In the genomic region with DNA sequence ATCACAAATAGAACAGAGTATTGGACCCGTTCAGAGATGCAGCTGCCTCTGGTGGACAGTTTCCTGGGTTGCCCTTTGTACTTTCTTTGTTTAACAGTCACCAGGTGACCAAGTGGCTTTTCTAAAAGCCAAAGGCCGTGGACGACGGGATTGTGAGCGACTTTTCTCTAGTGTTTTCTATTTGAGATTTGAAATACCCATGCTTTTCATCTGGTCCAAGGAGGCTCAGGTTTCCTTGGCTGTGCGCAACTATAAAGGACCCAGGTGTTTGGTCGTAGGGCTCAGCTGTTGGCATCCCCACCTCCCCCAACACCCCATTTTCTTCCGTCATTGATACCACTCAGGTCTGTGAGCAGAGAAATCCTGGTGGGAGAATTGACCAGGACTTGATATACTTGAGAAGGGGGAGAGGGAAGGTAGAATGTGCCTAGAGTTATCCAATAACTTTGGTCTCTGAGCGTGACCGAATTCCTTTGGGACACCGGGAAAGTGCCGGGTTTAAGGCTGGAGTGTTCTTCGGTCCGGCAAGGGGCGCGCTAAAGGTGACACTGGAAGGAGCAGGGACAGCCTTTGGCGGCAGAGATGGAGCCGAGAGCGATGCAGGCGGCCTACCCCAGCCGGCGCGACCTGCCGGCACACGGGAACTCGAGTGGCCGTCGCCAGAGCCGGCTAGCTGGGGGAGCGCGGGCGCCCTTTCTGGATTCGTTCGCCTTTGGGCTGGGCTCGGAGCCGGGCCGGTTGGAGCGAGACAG, we compare ENCODE assay signal across 8 cellular contexts.
DNase-seq lines count a peak whose midpoint lies in the region; ATAC-seq and TF ChIP-seq lines count a peak whose summit lies in the region.

No MANE protein-coding gene starts in this region.

- peak overlapping the region; percentile 79 for H3K9ac ChIP-seq in neural cell (ENCODE audit: low read length)

- H3K27ac ChIP-seq in effector memory CD4-positive, alpha-beta T cell (ENCODE audit: insufficient read depth, low read length, poor library complexity, severe bottlenecking): peak overlapping the region; percentile 51
- H3K27ac ChIP-seq in neural cell (ENCODE audit: low read length): peak overlapping the region; percentile 79

- H3K9me2 ChIP-seq in neural cell (ENCODE audit: insufficient read depth, low read length): no peaks in the 10 kb centered on the region

- peaks cover 17% of the 10 kb centered on the region for H3K4me1 ChIP-seq in effector memory CD4-positive, alpha-beta T cell (ENCODE audit: control insufficient read depth, insufficient read depth, low read length, poor library complexity, severe bottlenecking)

- peaks cover 49% of the 10 kb centered on the region for H3K4me1 Mint-ChIP-seq in T-helper 1 cell treated with Interleukin-12 subunit alpha and Interleukin-12 subunit beta and Interleukin-4 antibody, amounts not matched to agents 30 μg/mL and 1 μg/mL, for 36 hours (ENCODE audit: low read depth)

- no peaks in the 10 kb centered on the region for H3K36me3 ChIP-seq in effector memory CD4-positive, alpha-beta T cell (ENCODE audit: control insufficient read depth, insufficient read depth, low read length)
- H3K36me3 ChIP-seq in neural cell (ENCODE audit: insufficient read depth, low read length): no peaks in the 10 kb centered on the region

- H3K27me3 Mint-ChIP-seq in T-helper 1 cell treated with Interleukin-12 subunit alpha and Interleukin-12 subunit beta and Interleukin-4 antibody, amounts not matched to agents 30 μg/mL and 1 μg/mL, for 36 hours (ENCODE audit: low read depth): no peaks in the 10 kb centered on the region

- peaks cover 19% of the 10 kb centered on the region for H4K20me1 ChIP-seq in neural cell (ENCODE audit: insufficient read depth)

- H2AFZ ChIP-seq in neural cell (ENCODE audit: low read depth, low read length): peak overlapping the region; percentile 2

- TF ChIP-seq CTCF in neural cell (IDR thresholded peaks at IDR 0.05; ENCODE audit: poor library complexity, severe bottlenecking): no peak

- no peak for DNase-seq in T-helper 1 cell
- DNase-seq in NCI-H748 (lab: John Stamatoyannopoulos, UW; ENCODE audit: unreplicated experiment): peak; percentile 91
- no peak for DNase-seq in effector memory CD4-positive, alpha-beta T cell
- DNase-seq in activated CD4-positive, CD25-positive, alpha-beta regulatory T cell treated with anti-CD3 and anti-CD28 coated beads, Interleukin-2, amount 50 U/mL, for 72 hours: no peak
- DNase-seq in T1000 (lab: John Stamatoyannopoulos, UW): no peak

- peak overlapping the region; percentile 79 for H3K4me2 ChIP-seq in neural cell (ENCODE audit: low read length)

- H3K4me3 ChIP-seq in effector memory CD4-positive, alpha-beta T cell (ENCODE audit: insufficient read depth, low read depth, low read length, poor library complexity, severe bottlenecking): peak overlapping the region; percentile 84
- H3K4me3 ChIP-seq in neural cell (ENCODE audit: low read length): peak overlapping the region; percentile 89

- H3K27me3 ChIP-seq in effector memory CD4-positive, alpha-beta T cell (replicated peaks; ENCODE audit: control insufficient read depth, insufficient read depth, low read length, poor library complexity, severe bottlenecking): no peaks in the 10 kb centered on the region
- H3K27me3 ChIP-seq in neural cell (ENCODE audit: insufficient read depth, low read depth, low read length): no peaks in the 10 kb centered on the region

- H3K4me3 Mint-ChIP-seq in T-helper 1 cell treated with Interleukin-12 subunit alpha and Interleukin-12 subunit beta and Interleukin-4 antibody, amounts not matched to agents 30 μg/mL and 1 μg/mL, for 36 hours: peak overlapping the region; percentile 88

- no peaks in the 10 kb centered on the region for H3K9me3 ChIP-seq in effector memory CD4-positive, alpha-beta T cell (ENCODE audit: control insufficient read depth, low read length)
- no peaks in the 10 kb centered on the region for H3K9me3 ChIP-seq in neural cell (ENCODE audit: low read length)

- no peak for ATAC-seq in HG02884 (IDR thresholded peaks at IDR 0.05; ENCODE audit: unreplicated experiment)

- no peaks in the 10 kb centered on the region for H3K9me3 Mint-ChIP-seq in T-helper 1 cell treated with Interleukin-12 subunit alpha and Interleukin-12 subunit beta and Interleukin-4 antibody, amounts not matched to agents 30 μg/mL and 1 μg/mL, for 36 hours

- TF ChIP-seq EP300 in neural cell (conservative IDR thresholded peaks at IDR 0.05; ENCODE audit: poor library complexity, severe bottlenecking): no peak

- H3K27ac Mint-ChIP-seq in T-helper 1 cell treated with Interleukin-12 subunit alpha and Interleukin-12 subunit beta and Interleukin-4 antibody, amounts not matched to agents 30 μg/mL and 1 μg/mL, for 36 hours: peak overlapping the region; percentile 68

- H3K79me2 ChIP-seq in neural cell (replicated peaks; ENCODE audit: insufficient read depth, low read length): peaks cover 39% of the 10 kb centered on the region

- H3F3A ChIP-seq in neural cell (ENCODE audit: insufficient read depth, low read length, poor library complexity, severe bottlenecking): peaks cover 8% of the 10 kb centered on the region

- TF ChIP-seq RAD21 in neural cell (conservative IDR thresholded peaks at IDR 0.05): no peak

- H3K36me3 Mint-ChIP-seq in T-helper 1 cell treated with Interleukin-12 subunit alpha and Interleukin-12 subunit beta and Interleukin-4 antibody, amounts not matched to agents 30 μg/mL and 1 μg/mL, for 36 hours (ENCODE audit: low read depth): peaks cover 11% of the 10 kb centered on the region

TF ChIP-seq in neural cell, 6 proteins besides CTCF, POLR2A, EP300 and RAD21:
- peak; percentile 46 for TF ChIP-seq POLR2AphosphoS5 (IDR thresholded peaks at IDR 0.05)
- no peak for TF ChIP-seq TAF1 (IDR thresholded peaks at IDR 0.05; ENCODE audit: low read depth)
- peak; percentile 17 for TF ChIP-seq MXI1 (conservative IDR thresholded peaks at IDR 0.05; ENCODE audit: poor library complexity, severe bottlenecking)
- TF ChIP-seq, protein P1, sequence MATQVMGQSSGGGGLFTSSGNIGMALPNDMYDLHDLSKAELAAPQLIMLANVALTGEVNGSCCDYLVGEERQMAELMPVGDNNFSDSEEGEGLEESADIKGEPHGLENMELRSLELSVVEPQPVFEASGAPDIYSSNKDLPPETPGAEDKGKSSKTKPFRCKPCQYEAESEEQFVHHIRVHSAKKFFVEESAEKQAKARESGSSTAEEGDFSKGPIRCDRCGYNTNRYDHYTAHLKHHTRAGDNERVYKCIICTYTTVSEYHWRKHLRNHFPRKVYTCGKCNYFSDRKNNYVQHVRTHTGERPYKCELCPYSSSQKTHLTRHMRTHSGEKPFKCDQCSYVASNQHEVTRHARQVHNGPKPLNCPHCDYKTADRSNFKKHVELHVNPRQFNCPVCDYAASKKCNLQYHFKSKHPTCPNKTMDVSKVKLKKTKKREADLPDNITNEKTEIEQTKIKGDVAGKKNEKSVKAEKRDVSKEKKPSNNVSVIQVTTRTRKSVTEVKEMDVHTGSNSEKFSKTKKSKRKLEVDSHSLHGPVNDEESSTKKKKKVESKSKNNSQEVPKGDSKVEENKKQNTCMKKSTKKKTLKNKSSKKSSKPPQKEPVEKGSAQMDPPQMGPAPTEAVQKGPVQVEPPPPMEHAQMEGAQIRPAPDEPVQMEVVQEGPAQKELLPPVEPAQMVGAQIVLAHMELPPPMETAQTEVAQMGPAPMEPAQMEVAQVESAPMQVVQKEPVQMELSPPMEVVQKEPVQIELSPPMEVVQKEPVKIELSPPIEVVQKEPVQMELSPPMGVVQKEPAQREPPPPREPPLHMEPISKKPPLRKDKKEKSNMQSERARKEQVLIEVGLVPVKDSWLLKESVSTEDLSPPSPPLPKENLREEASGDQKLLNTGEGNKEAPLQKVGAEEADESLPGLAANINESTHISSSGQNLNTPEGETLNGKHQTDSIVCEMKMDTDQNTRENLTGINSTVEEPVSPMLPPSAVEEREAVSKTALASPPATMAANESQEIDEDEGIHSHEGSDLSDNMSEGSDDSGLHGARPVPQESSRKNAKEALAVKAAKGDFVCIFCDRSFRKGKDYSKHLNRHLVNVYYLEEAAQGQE (IDR thresholded peaks at IDR 0.05; ENCODE audit: borderline replicate concordance): peak; percentile 43
